Comparison of ENCODE assay signal across 1 cellular context in the genomic region with DNA sequence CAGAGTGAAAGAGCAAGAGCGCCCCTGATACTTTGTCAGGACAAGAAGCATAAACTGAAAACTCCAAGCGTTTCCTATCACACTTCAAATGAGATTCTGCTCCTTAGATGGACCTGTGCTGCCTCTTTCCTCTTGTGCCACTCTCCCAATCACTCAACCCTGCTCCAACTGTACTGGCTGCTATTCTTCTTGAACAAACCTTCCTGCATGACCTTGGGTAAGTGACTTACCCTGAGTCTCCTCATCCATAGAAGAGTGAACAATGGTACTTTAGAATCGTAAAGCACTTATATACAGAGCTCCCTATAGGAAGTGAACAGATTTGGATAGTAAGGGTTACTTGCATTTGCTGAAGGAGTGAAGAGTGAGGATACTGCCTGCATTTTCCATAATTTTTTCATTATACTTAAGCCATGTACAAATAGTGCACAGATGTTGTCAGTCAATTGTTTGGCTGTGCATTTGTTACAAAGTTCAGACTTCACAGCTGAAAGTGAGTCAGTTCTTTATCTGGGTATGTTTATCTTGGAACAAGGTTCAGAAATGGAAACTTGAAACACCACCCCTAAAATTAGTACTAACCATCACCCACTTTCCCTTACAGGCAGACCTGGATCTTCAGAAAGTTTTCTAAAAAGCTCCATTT.
TF ChIP-seq lines count a peak whose summit lies in the region.

No MANE protein-coding gene starts in this region.

TF ChIP-seq in HepG2, 621 proteins besides CTCF, POLR2A, EP300 and RAD21 (continued from another document and continues in another):
- TF ChIP-seq, protein P1, sequence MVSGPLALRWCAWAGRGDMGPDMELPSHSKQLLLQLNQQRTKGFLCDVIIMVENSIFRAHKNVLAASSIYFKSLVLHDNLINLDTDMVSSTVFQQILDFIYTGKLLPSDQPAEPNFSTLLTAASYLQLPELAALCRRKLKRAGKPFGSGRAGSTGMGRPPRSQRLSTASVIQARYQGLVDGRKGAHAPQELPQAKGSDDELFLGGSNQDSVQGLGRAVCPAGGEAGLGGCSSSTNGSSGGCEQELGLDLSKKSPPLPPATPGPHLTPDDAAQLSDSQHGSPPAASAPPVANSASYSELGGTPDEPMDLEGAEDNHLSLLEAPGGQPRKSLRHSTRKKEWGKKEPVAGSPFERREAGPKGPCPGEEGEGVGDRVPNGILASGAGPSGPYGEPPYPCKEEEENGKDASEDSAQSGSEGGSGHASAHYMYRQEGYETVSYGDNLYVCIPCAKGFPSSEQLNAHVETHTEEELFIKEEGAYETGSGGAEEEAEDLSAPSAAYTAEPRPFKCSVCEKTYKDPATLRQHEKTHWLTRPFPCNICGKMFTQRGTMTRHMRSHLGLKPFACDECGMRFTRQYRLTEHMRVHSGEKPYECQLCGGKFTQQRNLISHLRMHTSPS (CRISPR knock-in tag; IDR thresholded peaks at IDR 0.05; ENCODE audit: low read depth): no peak
- TF ChIP-seq MBNL3 (CRISPR knock-in tag; conservative IDR thresholded peaks at IDR 0.05) (no peak), NCOA2 (CRISPR knock-in tag; IDR thresholded peaks at IDR 0.05) (peak; percentile 62), MED8 (CRISPR knock-in tag; IDR thresholded peaks at IDR 0.05; ENCODE audit: insufficient replicate concordance) (no peak), SOX6 (IDR thresholded peaks at IDR 0.05) (no peak), SOX6 (CRISPR knock-in tag; IDR thresholded peaks at IDR 0.05) (peak; percentile 96), ZNF777 (CRISPR knock-in tag; IDR thresholded peaks at IDR 0.05) (no peak), SAP130 (CRISPR knock-in tag; IDR thresholded peaks at IDR 0.05; ENCODE audit: low read depth) (peak; percentile 74), TOPORS (CRISPR knock-in tag; IDR thresholded peaks at IDR 0.05) (no peak), ZNF781 (CRISPR knock-in tag; IDR thresholded peaks at IDR 0.05; ENCODE audit: borderline replicate concordance, not compliant biosample characterization) (no peak), RFX1 (IDR thresholded peaks at IDR 0.05) (no peak), ZBTB46 (CRISPR knock-in tag; IDR thresholded peaks at IDR 0.05; ENCODE audit: borderline replicate concordance) (no peak), ZNF841 (CRISPR knock-in tag; IDR thresholded peaks at IDR 0.05; ENCODE audit: borderline replicate concordance) (no peak), HNF1A (IDR thresholded peaks at IDR 0.05; ENCODE audit: low read depth) (no peak), HNF1A (CRISPR knock-in tag; IDR thresholded peaks at IDR 0.05; ENCODE audit: borderline replicate concordance) (no peak), FOXM1 (CRISPR knock-in tag; IDR thresholded peaks at IDR 0.05) (no peak), ZNF232 (CRISPR knock-in tag; IDR thresholded peaks at IDR 0.05; ENCODE audit: borderline replicate concordance) (no peak), ZNF780A (CRISPR knock-in tag; IDR thresholded peaks at IDR 0.05) (no peak), TEAD3 (CRISPR knock-in tag; optimal IDR thresholded peaks at IDR 0.05; ENCODE audit: borderline replicate concordance) (peak; percentile 26), RBM22 (optimal IDR thresholded peaks at IDR 0.05; ENCODE audit: low read length) (peak; percentile 48), HMGXB3 (CRISPR knock-in tag; IDR thresholded peaks at IDR 0.05; ENCODE audit: borderline replicate concordance) (no peak), HOXD1 (CRISPR knock-in tag; IDR thresholded peaks at IDR 0.05) (0 out of 2 replicates have a peak, but pooled peaks have one; percentile 12), SIN3A (IDR thresholded peaks at IDR 0.05; ENCODE audit: borderline replicate concordance, low read depth, low read length) (no peak), SP140L (CRISPR knock-in tag; IDR thresholded peaks at IDR 0.05; ENCODE audit: borderline replicate concordance) (no peak), ZNF644 (CRISPR knock-in tag; IDR thresholded peaks at IDR 0.05; ENCODE audit: low read depth) (peak; percentile 63), POGK (CRISPR knock-in tag; conservative IDR thresholded peaks at IDR 0.05) (no peak), NFKBIZ (CRISPR knock-in tag; IDR thresholded peaks at IDR 0.05) (peak; percentile 56; the same call in 1 of the 2 replicates), ZNF230 (CRISPR knock-in tag; IDR thresholded peaks at IDR 0.05) (no peak), ZNF720 (CRISPR knock-in tag; IDR thresholded peaks at IDR 0.05) (no peak)
- TF ChIP-seq, protein P2, sequence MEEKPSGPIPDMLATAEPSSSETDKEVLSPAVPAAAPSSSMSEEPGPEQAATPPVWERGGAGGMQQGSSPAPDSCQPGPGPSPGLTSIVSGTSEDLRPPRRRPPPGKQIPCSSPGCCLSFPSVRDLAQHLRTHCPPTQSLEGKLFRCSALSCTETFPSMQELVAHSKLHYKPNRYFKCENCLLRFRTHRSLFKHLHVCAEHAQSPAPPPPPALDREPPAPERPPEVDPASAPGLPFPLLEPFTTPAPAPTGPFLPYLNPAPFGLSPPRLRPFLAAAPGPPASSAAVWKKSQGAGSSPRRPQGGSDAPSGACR (CRISPR knock-in tag; IDR thresholded peaks at IDR 0.05): no peak
- TF ChIP-seq, protein P3, sequence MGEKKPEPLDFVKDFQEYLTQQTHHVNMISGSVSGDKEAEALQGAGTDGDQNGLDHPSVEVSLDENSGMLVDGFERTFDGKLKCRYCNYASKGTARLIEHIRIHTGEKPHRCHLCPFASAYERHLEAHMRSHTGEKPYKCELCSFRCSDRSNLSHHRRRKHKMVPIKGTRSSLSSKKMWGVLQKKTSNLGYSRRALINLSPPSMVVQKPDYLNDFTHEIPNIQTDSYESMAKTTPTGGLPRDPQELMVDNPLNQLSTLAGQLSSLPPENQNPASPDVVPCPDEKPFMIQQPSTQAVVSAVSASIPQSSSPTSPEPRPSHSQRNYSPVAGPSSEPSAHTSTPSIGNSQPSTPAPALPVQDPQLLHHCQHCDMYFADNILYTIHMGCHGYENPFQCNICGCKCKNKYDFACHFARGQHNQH (CRISPR knock-in tag; IDR thresholded peaks at IDR 0.05): no peak; the same call in 1 of the 2 replicates
- TF ChIP-seq, protein P4, sequence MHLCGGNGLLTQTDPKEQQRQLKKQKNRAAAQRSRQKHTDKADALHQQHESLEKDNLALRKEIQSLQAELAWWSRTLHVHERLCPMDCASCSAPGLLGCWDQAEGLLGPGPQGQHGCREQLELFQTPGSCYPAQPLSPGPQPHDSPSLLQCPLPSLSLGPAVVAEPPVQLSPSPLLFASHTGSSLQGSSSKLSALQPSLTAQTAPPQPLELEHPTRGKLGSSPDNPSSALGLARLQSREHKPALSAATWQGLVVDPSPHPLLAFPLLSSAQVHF (CRISPR knock-in tag; IDR thresholded peaks at IDR 0.05): no peak
- TF ChIP-seq, protein P5, sequence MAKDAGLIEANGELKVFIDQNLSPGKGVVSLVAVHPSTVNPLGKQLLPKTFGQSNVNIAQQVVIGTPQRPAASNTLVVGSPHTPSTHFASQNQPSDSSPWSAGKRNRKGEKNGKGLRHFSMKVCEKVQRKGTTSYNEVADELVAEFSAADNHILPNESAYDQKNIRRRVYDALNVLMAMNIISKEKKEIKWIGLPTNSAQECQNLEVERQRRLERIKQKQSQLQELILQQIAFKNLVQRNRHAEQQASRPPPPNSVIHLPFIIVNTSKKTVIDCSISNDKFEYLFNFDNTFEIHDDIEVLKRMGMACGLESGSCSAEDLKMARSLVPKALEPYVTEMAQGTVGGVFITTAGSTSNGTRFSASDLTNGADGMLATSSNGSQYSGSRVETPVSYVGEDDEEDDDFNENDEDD (CRISPR knock-in tag; IDR thresholded peaks at IDR 0.05; ENCODE audit: borderline replicate concordance): no peak
- TF ChIP-seq, protein P6, sequence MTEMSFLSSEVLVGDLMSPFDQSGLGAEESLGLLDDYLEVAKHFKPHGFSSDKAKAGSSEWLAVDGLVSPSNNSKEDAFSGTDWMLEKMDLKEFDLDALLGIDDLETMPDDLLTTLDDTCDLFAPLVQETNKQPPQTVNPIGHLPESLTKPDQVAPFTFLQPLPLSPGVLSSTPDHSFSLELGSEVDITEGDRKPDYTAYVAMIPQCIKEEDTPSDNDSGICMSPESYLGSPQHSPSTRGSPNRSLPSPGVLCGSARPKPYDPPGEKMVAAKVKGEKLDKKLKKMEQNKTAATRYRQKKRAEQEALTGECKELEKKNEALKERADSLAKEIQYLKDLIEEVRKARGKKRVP (CRISPR knock-in tag; IDR thresholded peaks at IDR 0.05): peak in 1 of 2 experiments; percentile 37; a peak in 1 of 4 replicates
- TF ChIP-seq, protein P7, sequence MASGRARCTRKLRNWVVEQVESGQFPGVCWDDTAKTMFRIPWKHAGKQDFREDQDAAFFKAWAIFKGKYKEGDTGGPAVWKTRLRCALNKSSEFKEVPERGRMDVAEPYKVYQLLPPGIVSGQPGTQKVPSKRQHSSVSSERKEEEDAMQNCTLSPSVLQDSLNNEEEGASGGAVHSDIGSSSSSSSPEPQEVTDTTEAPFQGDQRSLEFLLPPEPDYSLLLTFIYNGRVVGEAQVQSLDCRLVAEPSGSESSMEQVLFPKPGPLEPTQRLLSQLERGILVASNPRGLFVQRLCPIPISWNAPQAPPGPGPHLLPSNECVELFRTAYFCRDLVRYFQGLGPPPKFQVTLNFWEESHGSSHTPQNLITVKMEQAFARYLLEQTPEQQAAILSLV (CRISPR knock-in tag; IDR thresholded peaks at IDR 0.05; ENCODE audit: borderline replicate concordance): no peak
